ENCODE assay signal across 9 cellular contexts in genomic region chr7:42691030-42691639, GRCh38.
DNase-seq lines count a peak whose midpoint lies in the region; ATAC-seq and TF ChIP-seq lines count a peak whose summit lies in the region.
"Had no signal": no experiment of that assay in that cellular context is flagged by ENCODE, and none has a peak within 500 bp of the region (broad histone marks: within the 10 kb centered on the region; RNA-seq: fewer than 3 reads in every experiment).

No MANE protein-coding gene starts in this region.

- H3K27me3 ChIP-seq in HL-60 (ENCODE audit: insufficient read depth, poor library complexity, severe bottlenecking), result no peaks in the 10 kb centered on the region
- peaks cover 7% of the 10 kb centered on the region for H3K27me3 ChIP-seq in adipocyte (replicated peaks; ENCODE audit: control insufficient read depth, insufficient read depth, low read length)
- no peaks in the 10 kb centered on the region for H3K27me3 ChIP-seq in uterus

- no peaks in the 10 kb centered on the region for H3K4me1 Mint-ChIP-seq in stimulated activated memory B cell treated with anti-CD40 and anti-IgM and Interleukin-4, amounts not matched to agents 10 μg/mL and 1 μg/mL and 100 μg/mL, for 72 hours
- H3K4me1 Mint-ChIP-seq: central memory CD8-positive, alpha-beta T cell had no signal

- TF ChIP-seq CTCF in AG09319 (IDR thresholded peaks at IDR 0.05; ENCODE audit: low read depth, low read length) (peak; percentile 71), HL-60 (IDR thresholded peaks at IDR 0.05; ENCODE audit: insufficient read depth, low read length) (peak; percentile 18), uterus (IDR thresholded peaks at IDR 0.05) (peak; percentile 40 to 58 (median 50))

- no peaks in the 10 kb centered on the region for H3K36me3 ChIP-seq in adipocyte (ENCODE audit: control insufficient read depth, insufficient read depth, low read length, severe bottlenecking)
- no peaks in the 10 kb centered on the region for H3K36me3 ChIP-seq in uterus

- no peaks in the 10 kb centered on the region for H3K4me1 ChIP-seq in adipocyte (ENCODE audit: control insufficient read depth, insufficient read depth, low read length)
- H3K4me1 ChIP-seq in uterus, result peaks cover 0 to 6% of the 10 kb centered on the region in 2 donors

- H3K9me3 ChIP-seq in adipocyte (ENCODE audit: control insufficient read depth, low read length), result peaks cover 5% of the 10 kb centered on the region
- no peaks in the 10 kb centered on the region for H3K9me3 ChIP-seq in uterus

- H3K4me3 ChIP-seq in HL-60 (replicated peaks; ENCODE audit: insufficient read depth, low read length), result no peak overlapping the region
- H3K4me3 ChIP-seq in adipocyte (ENCODE audit: low read length), result no peak overlapping the region
- no peak overlapping the region for H3K4me3 ChIP-seq in uterus

- no peak overlapping the region for H3K27ac Mint-ChIP-seq in stimulated activated memory B cell treated with anti-CD40 and anti-IgM and Interleukin-4, amounts not matched to agents 10 μg/mL and 1 μg/mL and 100 μg/mL, for 72 hours

- no peak overlapping the region for H3K4me3 Mint-ChIP-seq in stimulated activated memory B cell treated with anti-CD40 and anti-IgM and Interleukin-4, amounts not matched to agents 10 μg/mL and 1 μg/mL and 100 μg/mL, for 72 hours
- H3K4me3 Mint-ChIP-seq: central memory CD8-positive, alpha-beta T cell had no signal

- TF ChIP-seq POLR2A in uterus (IDR thresholded peaks at IDR 0.05), result no peak

- no peak overlapping the region for H3K9ac ChIP-seq in adipocyte (ENCODE audit: low read length)

- H3K27me3 Mint-ChIP-seq in stimulated activated memory B cell treated with anti-CD40 and anti-IgM and Interleukin-4, amounts not matched to agents 10 μg/mL and 1 μg/mL and 100 μg/mL, for 72 hours, result no peaks in the 10 kb centered on the region
- H3K27me3 Mint-ChIP-seq: central memory CD8-positive, alpha-beta T cell had no signal

- DNase-seq in AG09319 (ENCODE audit: extremely low read depth, low read depth) (no peak), HL-60 (ENCODE audit: low read depth in 1 of 2, low spot score in 1 of 2) (peak in 1 of 2 experiments; percentile 12), adipocyte (ENCODE audit: low read depth) (peak; percentile 78), iPS-NIHi7 (ENCODE audit: extremely low spot score) (peak; percentile 62), uterus (peak in 1 of 2 donors; percentile 41), T-helper 1 cell (no peak)
- no peak for DNase-seq in stimulated activated CD4-positive, alpha-beta T cell treated with anti-CD3 and anti-CD28 coated beads, Interleukin-2, amount 100 ng/mL, for 24 hours

- H3K36me3 Mint-ChIP-seq in stimulated activated memory B cell treated with anti-CD40 and anti-IgM and Interleukin-4, amounts not matched to agents 10 μg/mL and 1 μg/mL and 100 μg/mL, for 72 hours, result no peaks in the 10 kb centered on the region

- ATAC-seq in stimulated activated memory B cell treated with anti-CD40 and anti-IgM and Interleukin-4, amounts not matched to agents 10 μg/mL and 1 μg/mL and 100 μg/mL, for 72 hours, result no peak

- H3K27ac ChIP-seq in HL-60 (replicated peaks), result no peak overlapping the region
- H3K27ac ChIP-seq in uterus, result peak overlapping the region; percentile 20 to 41

- H3K9me3 Mint-ChIP-seq in stimulated activated memory B cell treated with anti-CD40 and anti-IgM and Interleukin-4, amounts not matched to agents 10 μg/mL and 1 μg/mL and 100 μg/mL, for 72 hours, result no peaks in the 10 kb centered on the region
- H3K9me3 Mint-ChIP-seq: central memory CD8-positive, alpha-beta T cell had no signal

- intact Hi-C loops in uterus (cut with DNase I; ENCODE audit: low total_unique reads), result no loop called here

Comparison
In these comparisons a context has a peak if more than half of its experiments do, and no peak if none do; other contexts are left out.
1. DNase-seq: peak in adipocyte (single experiment) and iPS-NIHi7 (single experiment); none in AG09319 (single experiment), T-helper 1 cell (0 of 5) and stimulated activated CD4-positive, alpha-beta T cell treated with anti-CD3 and anti-CD28 coated beads, Interleukin-2, amount 100 ng/mL, for 24 hours (0 of 2).
2. CTCF ChIP-seq: peak in every context shown above with its lines; median percentile 71 in AG09319; 50 in uterus; 18 in HL-60.